10 cellular contexts compared by ENCODE assay signal in the genomic region with DNA sequence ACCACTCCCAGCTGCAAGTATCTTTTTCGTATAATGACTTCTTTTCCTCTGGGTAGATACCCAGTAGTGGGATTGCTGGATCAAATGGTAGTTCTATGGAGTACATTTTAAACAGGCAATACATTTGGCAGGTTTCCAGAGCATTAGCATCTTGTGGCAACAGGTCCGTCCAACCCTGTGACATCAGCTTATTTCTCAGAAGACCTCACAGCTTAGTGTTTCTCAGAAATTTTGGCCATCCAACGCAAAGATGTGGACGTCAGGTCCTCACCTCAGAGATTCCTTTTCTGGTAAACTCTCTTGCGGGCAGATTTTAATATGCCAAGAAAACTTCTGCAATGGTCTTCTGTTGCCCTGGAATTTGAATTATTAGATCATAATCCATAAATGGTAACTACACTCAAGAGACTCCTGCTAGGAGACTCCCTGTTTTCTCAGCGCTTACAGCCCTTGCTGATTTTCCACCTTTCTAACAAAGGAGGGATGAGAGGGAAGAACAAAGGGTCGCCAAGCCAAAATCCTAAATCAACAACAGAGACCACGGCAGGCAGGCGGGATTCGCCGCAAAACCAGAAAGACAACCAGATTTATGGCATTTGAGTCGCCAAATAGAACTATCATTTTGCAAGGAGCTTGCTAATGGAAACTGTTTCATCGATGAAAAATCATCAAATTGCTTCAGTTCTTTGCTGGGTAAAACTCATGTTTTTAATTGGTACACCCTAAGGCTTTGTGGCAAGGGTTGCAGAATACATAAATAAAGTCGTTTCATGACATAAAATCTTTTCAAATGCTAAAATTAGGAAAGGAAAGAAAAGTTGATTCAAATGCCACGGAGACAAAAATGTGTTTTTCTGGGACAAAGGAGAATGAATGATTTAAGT. TPM values are rescaled to one million over a fixed set of nuclear protein-coding genes. Genes with fewer than 3 reads are reported as not detected.
A peak's percentile ranks its signal among the peaks of the same experiment; 100 is the strongest.
DNase-seq lines count a peak whose midpoint lies in the region; ATAC-seq and TF ChIP-seq lines count a peak whose summit lies in the region.
"Had no signal": no experiment of that assay in that cellular context is flagged by ENCODE, and none has a peak within 500 bp of the region (broad histone marks: within the 10 kb centered on the region; RNA-seq: fewer than 3 reads in every experiment).

No MANE protein-coding gene starts in this region.

- H3K9ac ChIP-seq in rectal smooth muscle tissue (ENCODE audit: low read length), result no peak overlapping the region

- H3K27me3 ChIP-seq in esophagus squamous epithelium (no peaks in the 10 kb centered on the region), rectal smooth muscle tissue (ENCODE audit: control insufficient read depth, insufficient read depth, low read length) (no peaks in the 10 kb centered on the region)
- H3K27me3 ChIP-seq: Peyer's patch had no signal

- TF ChIP-seq POLR2A in esophagus squamous epithelium (IDR thresholded peaks at IDR 0.05), result no peak

- H3K27ac ChIP-seq in esophagus squamous epithelium (peak overlapping the region in 3 of 4 donors; percentile 41 to 53 (median 52)), rectal smooth muscle tissue (ENCODE audit: low read depth, low read length) (peak overlapping the region; percentile 48)

- ATAC-seq in HG02610 (IDR thresholded peaks at IDR 0.05; ENCODE audit: unreplicated experiment), result no peak

- TF ChIP-seq CTCF in AG10803 (conservative IDR thresholded peaks at IDR 0.05; ENCODE audit: low read length) (no peak), esophagus squamous epithelium (IDR thresholded peaks at IDR 0.05) (no peak)

- no peaks in the 10 kb centered on the region for H3K9me3 ChIP-seq in esophagus squamous epithelium
- H3K9me3 ChIP-seq: Peyer's patch had no signal

- H3K36me3 ChIP-seq in esophagus squamous epithelium, result no peaks in the 10 kb centered on the region
- no peaks in the 10 kb centered on the region for H3K36me3 ChIP-seq in rectal smooth muscle tissue (ENCODE audit: control insufficient read depth, insufficient read depth, low read length)
- H3K36me3 ChIP-seq: Peyer's patch had no signal

- intact Hi-C loops in esophagus squamous epithelium (cut with DNase I), result no loop called here

- 49 to 56% methylated on average over 15 of the region's 15 CpGs for WGBS in esophagus squamous epithelium, 2 donors

- peaks cover 0 to 18% (median 0%) of the 10 kb centered on the region in 3 donors for H3K4me1 ChIP-seq in esophagus squamous epithelium
- H3K4me1 ChIP-seq in rectal smooth muscle tissue (ENCODE audit: control insufficient read depth, insufficient read depth, low read length), result peaks cover 7% of the 10 kb centered on the region
- H3K4me1 ChIP-seq: Peyer's patch had no signal

- DNase-seq in AG10803 (ENCODE audit: low read depth) (peak; percentile 85), NCI-H69 (lab: John Stamatoyannopoulos, UW) (peak; percentile 46), esophagus squamous epithelium (lab: John Stamatoyannopoulos, UW) (no peak), nucleus accumbens (lab: John Stamatoyannopoulos, UW) (no peak), NCI-H1048 (lab: John Stamatoyannopoulos, UW) (no peak), NCI-H1417 (lab: John Stamatoyannopoulos, UW) (no peak)
- DNase-seq: activated naive CD4-positive, alpha-beta T cell treated with anti-CD3 and anti-CD28 coated beads, Interleukin-2, amount 10 ng/mL, durations not matched to agents 7 days and 5 days; Peyer's patch had no signal

- peak overlapping the region; percentile 2; the same call in 1 of the 2 replicates for H3K4me3 ChIP-seq in AG10803 (ENCODE audit: low read length)
- no peak overlapping the region for H3K4me3 ChIP-seq in esophagus squamous epithelium
- H3K4me3 ChIP-seq in rectal smooth muscle tissue (ENCODE audit: low read length), result peak overlapping the region; percentile 9
- H3K4me3 ChIP-seq: Peyer's patch had no signal

RNA-seq across cellular contexts. Expression of a gene that starts 34.1 kb away (rescaled TPM):
- total RNA-seq in esophagus squamous epithelium, result 100 to 1,000 TPM in 1 of 4 donors, 10 to 100 TPM in 3; 26.1 to 140 (median 41.3) TPM

Comparison
In these comparisons a context has a peak if more than half of its experiments do, and no peak if none do; other contexts are left out.
1. DNase-seq: peak in AG10803 (single experiment) and NCI-H69 (single experiment); none in esophagus squamous epithelium (single experiment), nucleus accumbens (0 of 56), NCI-H1048 (single experiment) and NCI-H1417 (0 of 3).
2. H3K4me3 ChIP-seq: peak in AG10803 (single experiment) and rectal smooth muscle tissue (single experiment); none in esophagus squamous epithelium (0 of 4).